ENCODE assay signal across 8 cellular contexts in the genomic region with DNA sequence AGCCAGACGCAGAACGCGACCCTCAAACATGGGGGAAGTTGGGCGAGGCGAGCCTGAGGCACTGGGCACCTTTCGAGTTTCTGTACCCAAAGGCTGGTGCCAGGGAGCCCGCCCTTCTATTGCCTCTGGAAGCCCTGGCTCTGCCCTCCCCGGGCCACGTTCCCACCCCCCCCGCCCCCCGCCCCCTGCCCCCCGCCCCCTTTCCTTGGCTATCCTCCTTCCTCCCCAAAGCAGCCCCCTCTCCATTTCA. TPM values are rescaled to one million over a fixed set of nuclear protein-coding genes. Genes with fewer than 3 reads are reported as not detected.
DNase-seq lines count a peak whose midpoint lies in the region; ATAC-seq, FAIRE-seq and TF ChIP-seq lines count a peak whose summit lies in the region.

No MANE protein-coding gene starts in this region.

- H3K27ac ChIP-seq in A673 (ENCODE audit: low read depth, low read length, poor library complexity, severe bottlenecking): peak overlapping the region; percentile 94
- H3K27ac ChIP-seq in vagina: peak overlapping the region; percentile 99

- H3K27me3 ChIP-seq in A673 (replicated peaks; ENCODE audit: insufficient read depth, low read depth, low read length, poor library complexity) (no peaks in the 10 kb centered on the region), bronchial epithelial cell (ENCODE audit: control insufficient read depth, insufficient read depth, low read length) (no peaks in the 10 kb centered on the region), vagina (no peaks in the 10 kb centered on the region)

- CTCF ChIA-PET in A673 (lab: Charles Lee): no interaction called here

- no peak for TF ChIP-seq CTCF in A673 (conservative IDR thresholded peaks at IDR 0.05; ENCODE audit: low read depth, low read length)
- no peak for TF ChIP-seq CTCF in bronchial epithelial cell (IDR thresholded peaks at IDR 0.05; ENCODE audit: insufficient read depth, low read length, severe bottlenecking)
- TF ChIP-seq CTCF in vagina (IDR thresholded peaks at IDR 0.05): no peak

- no TSS peak for BruUV-seq in A673 (replicated peaks; lab: Mats Ljungman, UMichigan)

- H3K4me3 ChIP-seq in A673 (ENCODE audit: low read depth, low read length, poor library complexity, severe bottlenecking) (peak overlapping the region; percentile 85), bronchial epithelial cell (ENCODE audit: low read depth, low read length) (peak overlapping the region; percentile 96), vagina (peak overlapping the region; percentile 84 to 85)
- peak overlapping the region; percentile 47 for H3K4me3 ChIP-seq in Jurkat, Clone E6-1 (ENCODE audit: low read length)

- POLR2A ChIA-PET in A673 (lab: Charles Lee; ENCODE audit: low non-redundant PET): no interaction called here

- FAIRE-seq in bronchial epithelial cell (lab: Jason Lieb, UNC): no peak

- no peak for TF ChIP-seq POLR2A in vagina (IDR thresholded peaks at IDR 0.05)

- ATAC-seq in GM21515 (IDR thresholded peaks at IDR 0.05; ENCODE audit: unreplicated experiment) (no peak), GM19397 (IDR thresholded peaks at IDR 0.05; ENCODE audit: unreplicated experiment) (no peak)

- H3K9me3 ChIP-seq in A673 (ENCODE audit: low read depth, low read length, poor library complexity, severe bottlenecking): no peaks in the 10 kb centered on the region
- H3K9me3 ChIP-seq in vagina: no peaks in the 10 kb centered on the region

- intact Hi-C loops in A673 (cut with micrococcal nuclease; ENCODE audit: unreplicated experiment): loop anchor here (5.0 kb wide), 2 partner anchors 82 to 443 kb away; a partner anchor contains a TSS
- intact Hi-C loops in vagina (cut with DNase I): loop anchor here (2.0 to 5.0 kb wide), 4 partner anchors 16 to 673 kb away; a partner anchor contains a TSS

- H3K4me1 ChIP-seq in A673 (ENCODE audit: insufficient read depth, low read length, poor library complexity, severe bottlenecking) (peaks cover 18% of the 10 kb centered on the region), vagina (peaks cover 44% of the 10 kb centered on the region)

- H3K36me3 ChIP-seq in A673 (ENCODE audit: insufficient read depth, low read length, poor library complexity, severe bottlenecking) (no peaks in the 10 kb centered on the region), bronchial epithelial cell (ENCODE audit: control insufficient read depth, insufficient read depth, low read length) (peaks cover 6% of the 10 kb centered on the region), vagina (no peaks in the 10 kb centered on the region)

- DNase-seq in A673 (ENCODE audit: low spot score) (no peak), bronchial epithelial cell (ENCODE audit: low read depth) (no peak), midbrain (lab: John Stamatoyannopoulos, UW) (peak; percentile 77), vagina (ENCODE audit: extremely low spot score in 2 of 2) (no peak), AG08395 (ENCODE audit: low spot score) (no peak)
- DNase-seq in Jurkat, Clone E6-1 (ENCODE audit: low read depth, low spot score): no peak

RNA-seq across cellular contexts. Expression of a gene that starts 2.2 kb away (rescaled TPM):
- total RNA-seq in A673 (2021) (19.2 and 21.8 TPM in 2 replicates), bronchial epithelial cell (46.1 and 112 TPM in 2 replicates), vagina (77.6 TPM)
- polyA plus RNA-seq in Jurkat, Clone E6-1 (2012; ENCODE audit: insufficient read depth, insufficient read length): 3.9 TPM

RNA-seq across cellular contexts. Expression of a gene that starts 7.0 kb away (rescaled TPM):
- 1.4 and 1.7 TPM in 2 replicates for total RNA-seq in A673 (2021)
- polyA plus RNA-seq in Jurkat, Clone E6-1 (2012; ENCODE audit: insufficient read depth, insufficient read length): not detected
- total RNA-seq in bronchial epithelial cell: 0.51 TPM in 1 of 2 replicates, not detected in the other
- total RNA-seq in vagina: not detected

RNA-seq across cellular contexts. Expression of a gene that starts 17.3 kb away (rescaled TPM):
- total RNA-seq in A673 (2021) (82.4 and 84.2 TPM in 2 replicates), bronchial epithelial cell (40.8 and 49.3 TPM in 2 replicates), vagina (20.6 TPM)
- polyA plus RNA-seq in Jurkat, Clone E6-1 (2012; ENCODE audit: insufficient read depth, insufficient read length): 80.9 TPM

RNA-seq across cellular contexts. Expression of a gene that starts 25.9 kb away (rescaled TPM):
- total RNA-seq in A673 (2021): 291 and 295 TPM in 2 replicates
- 355 TPM for polyA plus RNA-seq in Jurkat, Clone E6-1 (2012; ENCODE audit: insufficient read depth, insufficient read length)
- total RNA-seq in bronchial epithelial cell: 56.3 and 76.9 TPM in 2 replicates
- 30.4 TPM for total RNA-seq in vagina

RNA-seq across cellular contexts. Expression of a gene that starts 29.9 kb away (rescaled TPM):
- total RNA-seq in A673 (2021) (201 and 204 TPM in 2 replicates), bronchial epithelial cell (216 and 351 TPM in 2 replicates), vagina (110 TPM)
- 40.0 TPM for polyA plus RNA-seq in Jurkat, Clone E6-1 (2012; ENCODE audit: insufficient read depth, insufficient read length)
